Comparison of ENCODE assay signal across 1 cellular context in genomic region chr19:14529254-14530004, GRCh38.
TF ChIP-seq lines count a peak whose summit lies in the region.

A gene with protein sequence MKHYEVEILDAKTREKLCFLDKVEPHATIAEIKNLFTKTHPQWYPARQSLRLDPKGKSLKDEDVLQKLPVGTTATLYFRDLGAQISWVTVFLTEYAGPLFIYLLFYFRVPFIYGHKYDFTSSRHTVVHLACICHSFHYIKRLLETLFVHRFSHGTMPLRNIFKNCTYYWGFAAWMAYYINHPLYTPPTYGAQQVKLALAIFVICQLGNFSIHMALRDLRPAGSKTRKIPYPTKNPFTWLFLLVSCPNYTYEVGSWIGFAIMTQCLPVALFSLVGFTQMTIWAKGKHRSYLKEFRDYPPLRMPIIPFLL (plus strand): TSS chr19:14529594. CDS start chr19:14529697, 103 bp downstream.

TF ChIP-seq in HEK293, 187 proteins besides CTCF, POLR2A, EP300 and RAD21 (continued from another document):
- TF ChIP-seq, protein P1, sequence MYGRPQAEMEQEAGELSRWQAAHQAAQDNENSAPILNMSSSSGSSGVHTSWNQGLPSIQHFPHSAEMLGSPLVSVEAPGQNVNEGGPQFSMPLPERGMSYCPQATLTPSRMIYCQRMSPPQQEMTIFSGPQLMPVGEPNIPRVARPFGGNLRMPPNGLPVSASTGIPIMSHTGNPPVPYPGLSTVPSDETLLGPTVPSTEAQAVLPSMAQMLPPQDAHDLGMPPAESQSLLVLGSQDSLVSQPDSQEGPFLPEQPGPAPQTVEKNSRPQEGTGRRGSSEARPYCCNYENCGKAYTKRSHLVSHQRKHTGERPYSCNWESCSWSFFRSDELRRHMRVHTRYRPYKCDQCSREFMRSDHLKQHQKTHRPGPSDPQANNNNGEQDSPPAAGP (tag by site-specific recombination; IDR thresholded peaks at IDR 0.05), result peak; percentile 73
- TF ChIP-seq ZNF792 (tag by site-specific recombination; IDR thresholded peaks at IDR 0.05) (0 out of 2 replicates have a peak, but pooled peaks have one; percentile 8), ZNF324 (tag by site-specific recombination; IDR thresholded peaks at IDR 0.05) (peak; percentile 59; the same call in 1 of the 2 replicates), ZNF488 (tag by site-specific recombination; IDR thresholded peaks at IDR 0.05) (no peak), YY2 (tag by site-specific recombination; IDR thresholded peaks at IDR 0.05) (no peak), KLF10 (tag by site-specific recombination; IDR thresholded peaks at IDR 0.05) (peak; percentile 47; the same call in 1 of the 2 replicates), OVOL3 (tag by site-specific recombination; IDR thresholded peaks at IDR 0.05) (peak; percentile 14; the same call in 1 of the 2 replicates), ZNF670 (tag by site-specific recombination; IDR thresholded peaks at IDR 0.05; ENCODE audit: low read depth) (no peak), PBX3 (CRISPR knock-in tag; IDR thresholded peaks at IDR 0.05) (0 out of 2 replicates have a peak, but pooled peaks have one; percentile 51), GLIS1 (tag by site-specific recombination; IDR thresholded peaks at IDR 0.05) (peak; percentile 40; the same call in 1 of the 2 replicates), ZEB2 (tag by site-specific recombination; IDR thresholded peaks at IDR 0.05) (no peak), ZNF2 (tag by site-specific recombination; IDR thresholded peaks at IDR 0.05) (0 out of 2 replicates have a peak, but pooled peaks have one; percentile 45), ZNF423 (tag by site-specific recombination; IDR thresholded peaks at IDR 0.05) (no peak), ZNF248 (tag by site-specific recombination; IDR thresholded peaks at IDR 0.05) (no peak), ZNF274 (IDR thresholded peaks at IDR 0.05; ENCODE audit: low read length) (no peak), ZNF274 (tag by site-specific recombination; IDR thresholded peaks at IDR 0.05; ENCODE audit: borderline replicate concordance) (no peak), GFI1B (tag by site-specific recombination; IDR thresholded peaks at IDR 0.05) (no peak), ZNF747 (tag by site-specific recombination; IDR thresholded peaks at IDR 0.05) (no peak), ZBTB8A (tag by site-specific recombination; IDR thresholded peaks at IDR 0.05) (peak; percentile 32; the same call in 1 of the 2 replicates), SP7 (tag by site-specific recombination; IDR thresholded peaks at IDR 0.05) (peak; percentile 81), ZNF114 (tag by site-specific recombination; IDR thresholded peaks at IDR 0.05) (no peak)
